In the genomic region with DNA sequence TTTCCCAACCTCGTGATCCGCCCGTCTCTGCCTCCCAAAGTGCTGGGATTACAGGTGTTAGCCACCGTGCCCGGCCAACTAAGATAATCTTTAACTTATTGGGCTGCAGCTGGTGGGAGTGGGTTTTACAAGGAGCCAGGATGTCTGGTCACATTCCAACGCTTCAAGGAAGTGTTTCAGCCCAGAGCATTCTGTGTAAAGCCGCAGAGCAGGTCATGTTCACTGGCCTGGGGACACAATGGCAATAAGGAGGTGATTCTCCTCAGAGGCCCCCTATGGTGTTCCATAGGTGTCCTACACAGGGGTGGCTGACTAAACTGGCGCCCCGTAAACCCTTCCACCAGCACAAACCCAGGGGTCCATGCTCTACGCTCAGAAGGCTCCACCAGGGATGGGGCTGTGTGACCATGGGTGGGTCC, we compare ENCODE assay signal across 12 cellular contexts. TPM values are rescaled to one million over a fixed set of nuclear protein-coding genes. Genes with fewer than 3 reads are reported as not detected.
A peak's percentile ranks its signal among the peaks of the same experiment; 100 is the strongest.
DNase-seq lines count a peak whose midpoint lies in the region; ATAC-seq and TF ChIP-seq lines count a peak whose summit lies in the region.
"Had no signal": no experiment of that assay in that cellular context is flagged by ENCODE, and none has a peak within 500 bp of the region (broad histone marks: within the 10 kb centered on the region; RNA-seq: fewer than 3 reads in every experiment).

No MANE protein-coding gene starts in this region.

- H4K8ac ChIP-seq in mesendoderm (ENCODE audit: low read depth, low read length), result no peak overlapping the region

- ATAC-seq in HG03280 (IDR thresholded peaks at IDR 0.05; ENCODE audit: unreplicated experiment), result no peak
- ATAC-seq: gastroesophageal sphincter had no signal

- H3K4me1 ChIP-seq in BLaER1, result peaks cover 87% of the 10 kb centered on the region
- peaks cover 13% of the 10 kb centered on the region for H3K4me1 ChIP-seq in HUES6 (ENCODE audit: control insufficient read depth, insufficient read depth, low read length)
- peaks cover 2% of the 10 kb centered on the region for H3K4me1 ChIP-seq in mesendoderm (ENCODE audit: control insufficient read depth, low read depth, low read length)

- no peak overlapping the region for H2BK15ac ChIP-seq in mesendoderm (replicated peaks; ENCODE audit: low read depth)

- H3K27me3 ChIP-seq in BLaER1 (no peaks in the 10 kb centered on the region), HUES6 (ENCODE audit: control insufficient read depth, insufficient read depth, low read length) (no peaks in the 10 kb centered on the region), mesendoderm (ENCODE audit: insufficient read depth, low read length, poor library complexity) (no peaks in the 10 kb centered on the region)

- peak overlapping the region; percentile 76 for H3K9ac ChIP-seq in BLaER1
- H3K9ac ChIP-seq in HUES6 (ENCODE audit: low read length), result peak overlapping the region; percentile 95
- H3K9ac ChIP-seq in mesendoderm (ENCODE audit: low read length), result peak overlapping the region; percentile 8

- no peak overlapping the region for H4K5ac ChIP-seq in mesendoderm (ENCODE audit: low read length)

- peak overlapping the region; percentile 13 for H2BK5ac ChIP-seq in mesendoderm (ENCODE audit: low read length)

- H3K36me3 ChIP-seq in BLaER1 (peaks cover 25% of the 10 kb centered on the region), HUES6 (ENCODE audit: control insufficient read depth, insufficient read depth, low read length) (peaks cover 27% of the 10 kb centered on the region), mesendoderm (ENCODE audit: control insufficient read depth, insufficient read depth, low read length) (peaks cover 3% of the 10 kb centered on the region)
- H3K36me3 ChIP-seq: gastroesophageal sphincter had no signal

- H4K20me1 ChIP-seq in BLaER1, result no peaks in the 10 kb centered on the region

- H3K36me3 Mint-ChIP-seq in chondrocyte (ENCODE audit: low read depth), result no peaks in the 10 kb centered on the region
- H3K36me3 Mint-ChIP-seq: activated naive CD4-positive, alpha-beta T cell treated with anti-CD3 and anti-CD28 coated beads, Interleukin-2, amount 50 U/mL, for 24 hours had no signal

- H3K79me1 ChIP-seq in mesendoderm (ENCODE audit: low read length), result peaks cover 2% of the 10 kb centered on the region

- no peak overlapping the region for H3K27ac Mint-ChIP-seq in chondrocyte (ENCODE audit: unreplicated experiment)

- H2BK120ac ChIP-seq in mesendoderm (ENCODE audit: low read depth, low read length), result no peak overlapping the region

- peaks cover 12% of the 10 kb centered on the region for H3K4me1 Mint-ChIP-seq in chondrocyte (ENCODE audit: low read depth)

- no peaks in the 10 kb centered on the region for H3K9me3 Mint-ChIP-seq in chondrocyte (ENCODE audit: low read depth)
- H3K9me3 Mint-ChIP-seq: activated naive CD4-positive, alpha-beta T cell treated with anti-CD3 and anti-CD28 coated beads, Interleukin-2, amount 50 U/mL, for 24 hours had no signal

- H3K79me2 ChIP-seq in mesendoderm (ENCODE audit: control insufficient read depth, insufficient read depth, low read length), result peaks cover 9% of the 10 kb centered on the region

- peak overlapping the region; percentile 56 for H3K4ac ChIP-seq in mesendoderm (ENCODE audit: low read depth, low read length)

- WGBS in mesendoderm (ENCODE audit: extremely low coverage, insufficient coverage, low lambda C conversion rate), result no CpG with 5 or more reads among the region's 10 CpGs

- H3K4me3 Mint-ChIP-seq in chondrocyte (ENCODE audit: unreplicated experiment), result peak overlapping the region; percentile 73

- H3K9me3 ChIP-seq in BLaER1 (no peaks in the 10 kb centered on the region), HUES6 (ENCODE audit: control insufficient read depth, insufficient read depth, low read depth, low read length) (no peaks in the 10 kb centered on the region)
- H3K9me3 ChIP-seq: gastroesophageal sphincter had no signal

- H3K4me2 ChIP-seq in BLaER1 (peak overlapping the region; percentile 83), mesendoderm (ENCODE audit: low read length) (no peak overlapping the region)

- H3K56ac ChIP-seq in mesendoderm (ENCODE audit: low read length), result peak overlapping the region; percentile 71

- no peak for DNase-seq in chondrocyte (ENCODE audit: low spot score)
- peak; percentile 77 for DNase-seq in mesendoderm
- no peak for DNase-seq in GOT3 (lab: John Stamatoyannopoulos, UW)
- DNase-seq in SKM-1 treated with dmso at 0.1 percent for 144 hours (lab: John Stamatoyannopoulos, UW; ENCODE audit: unreplicated experiment), result no peak
- DNase-seq in stimulated activated CD4-positive, alpha-beta T cell treated with anti-CD3 and anti-CD28 coated beads, Interleukin-4, amount 100 ng/mL, for 1 hour, result no peak
- DNase-seq: DMS79, NCI-H2081 treated with DMSO at 0.1 percent for 48 hours had no signal

- H3K27me3 Mint-ChIP-seq in chondrocyte (ENCODE audit: low read depth), result no peaks in the 10 kb centered on the region
- H3K27me3 Mint-ChIP-seq: activated naive CD4-positive, alpha-beta T cell treated with anti-CD3 and anti-CD28 coated beads, Interleukin-2, amount 50 U/mL, for 24 hours had no signal

- H3K23ac ChIP-seq in mesendoderm (ENCODE audit: low read length), result peak overlapping the region; percentile 66

- H3K27ac ChIP-seq in BLaER1, result peak overlapping the region; percentile 87
- H3K27ac ChIP-seq in HUES6 (ENCODE audit: low read depth, low read length), result peak overlapping the region; percentile 96
- peak overlapping the region; percentile 71 for H3K27ac ChIP-seq in mesendoderm (ENCODE audit: low read depth, low read length)

- H3K18ac ChIP-seq in mesendoderm (ENCODE audit: low read length), result peak overlapping the region; percentile 19

- H3K4me3 ChIP-seq in BLaER1, result peak overlapping the region; percentile 64
- peak overlapping the region; percentile 62 for H3K4me3 ChIP-seq in HUES6 (ENCODE audit: low read depth, low read length)
- no peak overlapping the region for H3K4me3 ChIP-seq in mesendoderm (ENCODE audit: low read length)

- TF ChIP-seq CTCF in chondrocyte (IDR thresholded peaks at IDR 0.05), result no peak

- peak overlapping the region; percentile 74 for H2AK5ac ChIP-seq in mesendoderm (ENCODE audit: low read length)

RNA-seq across cellular contexts. Expression of a gene that starts 1.2 kb away (rescaled TPM):
- total RNA-seq in chondrocyte, result 19.5 to 21.8 TPM (median 20.7 TPM) in 3 replicates
- polyA plus RNA-seq in mesendoderm (2013, experiment 1 of 2), result 85.6 TPM
- polyA plus RNA-seq in mesendoderm (2013, experiment 2 of 2), result 82.1 TPM

RNA-seq across cellular contexts. Expression of a gene that starts 17.1 kb away (rescaled TPM):
- not detected in 3 replicates for total RNA-seq in chondrocyte
- polyA plus RNA-seq in mesendoderm (2013, experiment 1 of 2), result 1.1 TPM
- polyA plus RNA-seq in mesendoderm (2013, experiment 2 of 2), result 0.87 TPM

Comparison
In these comparisons a context has a peak if more than half of its experiments do, and no peak if none do; other contexts are left out.
1. H3K9ac ChIP-seq: peak in every context shown above with its lines; median percentile 95 in HUES6; 76 in BLaER1; 8 in mesendoderm.